ENCODE assay signal across 1 cellular context in genomic region chr5:132293992-132294727, GRCh38.
TF ChIP-seq lines count a peak whose summit lies in the region.

TSS of gene SLC22A4 (plus strand) at chr5:132294394. CDS start at chr5:132294617, 223 bp downstream.

TF ChIP-seq in K562, 482 proteins besides CTCF, POLR2A, EP300 and RAD21 (continued from another document and continues in another):
- peak; percentile 81 for TF ChIP-seq MGA (IDR thresholded peaks at IDR 0.05)
- no peak for TF ChIP-seq IRF9 (tag; IDR thresholded peaks at IDR 0.05)
- no peak for TF ChIP-seq XRCC3 (IDR thresholded peaks at IDR 0.05)
- no peak for TF ChIP-seq SRF (CRISPR knock-in tag; IDR thresholded peaks at IDR 0.05)
- TF ChIP-seq CBFA2T2 (conservative IDR thresholded peaks at IDR 0.05): 0 out of 2 replicates have a peak, but pooled peaks have one; percentile 37
- TF ChIP-seq STAT5B (CRISPR knock-in tag; IDR thresholded peaks at IDR 0.05): no peak
- no peak for TF ChIP-seq ZKSCAN3 (CRISPR knock-in tag; IDR thresholded peaks at IDR 0.05)
- no peak for TF ChIP-seq SMAD2 (IDR thresholded peaks at IDR 0.05; ENCODE audit: low read depth, low read length)
- TF ChIP-seq ARID1B (IDR thresholded peaks at IDR 0.05): no peak
- TF ChIP-seq ZNF282 (CRISPR knock-in tag; IDR thresholded peaks at IDR 0.05): no peak
- no peak for TF ChIP-seq JUNB (CRISPR knock-in tag; conservative IDR thresholded peaks at IDR 0.05)
- no peak for TF ChIP-seq BDP1 (IDR thresholded peaks at IDR 0.05; ENCODE audit: insufficient read depth, insufficient read length)
- peak; percentile 72 for TF ChIP-seq POLR2B (IDR thresholded peaks at IDR 0.05; ENCODE audit: low read depth, partially characterized antibody)
- TF ChIP-seq ZNF584 (CRISPR knock-in tag; IDR thresholded peaks at IDR 0.05; ENCODE audit: low read depth): no peak
- TF ChIP-seq ZNF398 (CRISPR knock-in tag; IDR thresholded peaks at IDR 0.05): no peak
- TF ChIP-seq MECOM (CRISPR knock-in tag; IDR thresholded peaks at IDR 0.05): no peak
- TF ChIP-seq ZHX1 (conservative IDR thresholded peaks at IDR 0.05; ENCODE audit: low read length): no peak
- TF ChIP-seq ATF3 (IDR thresholded peaks at IDR 0.05): no peak
- no peak for TF ChIP-seq ATF3 (CRISPR knock-in tag; conservative IDR thresholded peaks at IDR 0.05)
- TF ChIP-seq NFATC3 (IDR thresholded peaks at IDR 0.05): no peak
- no peak for TF ChIP-seq ZBTB9 (CRISPR knock-in tag; IDR thresholded peaks at IDR 0.05)
- 0 out of 2 replicates have a peak, but pooled peaks have one; percentile 43 for TF ChIP-seq POLR2H (tag; IDR thresholded peaks at IDR 0.05; ENCODE audit: low read depth)
- TF ChIP-seq ELF2 (CRISPR knock-in tag; IDR thresholded peaks at IDR 0.05): no peak
- TF ChIP-seq SFPQ (IDR thresholded peaks at IDR 0.05; ENCODE audit: low read depth, low read length): no peak
- peak; percentile 68; the same call in 1 of the 2 replicates for TF ChIP-seq ZBTB49 (CRISPR knock-in tag; IDR thresholded peaks at IDR 0.05; ENCODE audit: borderline replicate concordance)
- TF ChIP-seq ATF2 (CRISPR knock-in tag; IDR thresholded peaks at IDR 0.05): 0 out of 2 replicates have a peak, but pooled peaks have one; percentile 6
- no peak for TF ChIP-seq ZNF347 (CRISPR knock-in tag; IDR thresholded peaks at IDR 0.05; ENCODE audit: low read depth)
